In the genomic region with DNA sequence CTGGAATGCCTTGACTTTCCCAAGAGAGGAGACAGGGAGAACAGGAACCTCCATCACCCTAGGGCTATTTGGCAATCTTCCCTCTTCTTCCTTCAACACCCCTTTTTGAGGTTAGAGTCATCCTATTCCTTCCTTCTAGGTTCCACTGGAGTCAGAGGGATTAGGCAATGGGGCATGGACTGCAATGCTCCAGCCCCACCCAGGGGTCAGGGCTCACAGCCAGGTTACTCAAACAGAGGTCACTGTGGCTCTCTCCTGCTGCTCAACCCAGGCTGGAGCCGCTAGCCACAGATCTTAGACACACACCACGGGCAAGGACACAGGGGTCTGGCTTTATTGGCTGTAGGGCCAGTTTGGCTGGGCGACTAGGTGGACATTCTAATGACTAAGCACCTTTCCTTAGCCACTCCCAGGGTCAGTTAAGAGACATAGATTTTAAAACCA, we compare ENCODE assay signal across 1 cellular context.
A peak's percentile ranks its signal among the peaks of the same experiment; 100 is the strongest.
TF ChIP-seq lines count a peak whose summit lies in the region.

No MANE protein-coding gene starts in this region.

TF ChIP-seq in HepG2, 621 proteins besides CTCF, POLR2A, EP300 and RAD21 (continued from another document and continues in another):
- TF ChIP-seq, protein P1, sequence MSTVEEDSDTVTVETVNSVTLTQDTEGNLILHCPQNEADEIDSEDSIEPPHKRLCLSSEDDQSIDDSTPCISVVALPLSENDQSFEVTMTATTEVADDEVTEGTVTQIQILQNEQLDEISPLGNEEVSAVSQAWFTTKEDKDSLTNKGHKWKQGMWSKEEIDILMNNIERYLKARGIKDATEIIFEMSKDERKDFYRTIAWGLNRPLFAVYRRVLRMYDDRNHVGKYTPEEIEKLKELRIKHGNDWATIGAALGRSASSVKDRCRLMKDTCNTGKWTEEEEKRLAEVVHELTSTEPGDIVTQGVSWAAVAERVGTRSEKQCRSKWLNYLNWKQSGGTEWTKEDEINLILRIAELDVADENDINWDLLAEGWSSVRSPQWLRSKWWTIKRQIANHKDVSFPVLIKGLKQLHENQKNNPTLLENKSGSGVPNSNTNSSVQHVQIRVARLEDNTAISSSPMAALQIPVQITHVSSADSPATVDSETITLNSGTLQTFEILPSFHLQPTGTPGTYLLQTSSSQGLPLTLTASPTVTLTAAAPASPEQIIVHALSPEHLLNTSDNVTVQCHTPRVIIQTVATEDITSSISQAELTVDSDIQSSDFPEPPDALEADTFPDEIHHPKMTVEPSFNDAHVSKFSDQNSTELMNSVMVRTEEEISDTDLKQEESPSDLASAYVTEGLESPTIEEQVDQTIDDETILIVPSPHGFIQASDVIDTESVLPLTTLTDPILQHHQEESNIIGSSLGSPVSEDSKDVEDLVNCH (CRISPR knock-in tag; IDR thresholded peaks at IDR 0.05): no peak
- TF ChIP-seq, protein P2, sequence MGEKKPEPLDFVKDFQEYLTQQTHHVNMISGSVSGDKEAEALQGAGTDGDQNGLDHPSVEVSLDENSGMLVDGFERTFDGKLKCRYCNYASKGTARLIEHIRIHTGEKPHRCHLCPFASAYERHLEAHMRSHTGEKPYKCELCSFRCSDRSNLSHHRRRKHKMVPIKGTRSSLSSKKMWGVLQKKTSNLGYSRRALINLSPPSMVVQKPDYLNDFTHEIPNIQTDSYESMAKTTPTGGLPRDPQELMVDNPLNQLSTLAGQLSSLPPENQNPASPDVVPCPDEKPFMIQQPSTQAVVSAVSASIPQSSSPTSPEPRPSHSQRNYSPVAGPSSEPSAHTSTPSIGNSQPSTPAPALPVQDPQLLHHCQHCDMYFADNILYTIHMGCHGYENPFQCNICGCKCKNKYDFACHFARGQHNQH (CRISPR knock-in tag; IDR thresholded peaks at IDR 0.05): peak; percentile 90
- TF ChIP-seq, protein P3, sequence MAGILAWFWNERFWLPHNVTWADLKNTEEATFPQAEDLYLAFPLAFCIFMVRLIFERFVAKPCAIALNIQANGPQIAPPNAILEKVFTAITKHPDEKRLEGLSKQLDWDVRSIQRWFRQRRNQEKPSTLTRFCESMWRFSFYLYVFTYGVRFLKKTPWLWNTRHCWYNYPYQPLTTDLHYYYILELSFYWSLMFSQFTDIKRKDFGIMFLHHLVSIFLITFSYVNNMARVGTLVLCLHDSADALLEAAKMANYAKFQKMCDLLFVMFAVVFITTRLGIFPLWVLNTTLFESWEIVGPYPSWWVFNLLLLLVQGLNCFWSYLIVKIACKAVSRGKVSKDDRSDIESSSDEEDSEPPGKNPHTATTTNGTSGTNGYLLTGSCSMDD (CRISPR knock-in tag; IDR thresholded peaks at IDR 0.05): no peak
- TF ChIP-seq, protein P4, sequence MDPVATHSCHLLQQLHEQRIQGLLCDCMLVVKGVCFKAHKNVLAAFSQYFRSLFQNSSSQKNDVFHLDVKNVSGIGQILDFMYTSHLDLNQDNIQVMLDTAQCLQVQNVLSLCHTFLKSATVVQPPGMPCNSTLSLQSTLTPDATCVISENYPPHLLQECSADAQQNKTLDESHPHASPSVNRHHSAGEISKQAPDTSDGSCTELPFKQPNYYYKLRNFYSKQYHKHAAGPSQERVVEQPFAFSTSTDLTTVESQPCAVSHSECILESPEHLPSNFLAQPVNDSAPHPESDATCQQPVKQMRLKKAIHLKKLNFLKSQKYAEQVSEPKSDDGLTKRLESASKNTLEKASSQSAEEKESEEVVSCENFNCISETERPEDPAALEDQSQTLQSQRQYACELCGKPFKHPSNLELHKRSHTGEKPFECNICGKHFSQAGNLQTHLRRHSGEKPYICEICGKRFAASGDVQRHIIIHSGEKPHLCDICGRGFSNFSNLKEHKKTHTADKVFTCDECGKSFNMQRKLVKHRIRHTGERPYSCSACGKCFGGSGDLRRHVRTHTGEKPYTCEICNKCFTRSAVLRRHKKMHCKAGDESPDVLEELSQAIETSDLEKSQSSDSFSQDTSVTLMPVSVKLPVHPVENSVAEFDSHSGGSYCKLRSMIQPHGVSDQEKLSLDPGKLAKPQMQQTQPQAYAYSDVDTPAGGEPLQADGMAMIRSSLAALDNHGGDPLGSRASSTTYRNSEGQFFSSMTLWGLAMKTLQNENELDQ (CRISPR knock-in tag; IDR thresholded peaks at IDR 0.05; ENCODE audit: borderline replicate concordance): no peak
- TF ChIP-seq U2AF2 (IDR thresholded peaks at IDR 0.05; ENCODE audit: low read depth, low read length) (no peak), YY1 (IDR thresholded peaks at IDR 0.05; ENCODE audit: insufficient read depth, insufficient replicate concordance, low read depth, low read length) (peak; percentile 31), IRF2 (CRISPR knock-in tag; IDR thresholded peaks at IDR 0.05) (peak; percentile 81), ZKSCAN5 (CRISPR knock-in tag; IDR thresholded peaks at IDR 0.05) (no peak), HMG20B (CRISPR knock-in tag; conservative IDR thresholded peaks at IDR 0.05) (peak; percentile 81), TEAD3 (CRISPR knock-in tag; optimal IDR thresholded peaks at IDR 0.05; ENCODE audit: borderline replicate concordance) (peak; percentile 69), NRL (CRISPR knock-in tag; IDR thresholded peaks at IDR 0.05; ENCODE audit: borderline replicate concordance) (0 out of 2 replicates have a peak, but pooled peaks have one; percentile 25), TEAD2 (CRISPR knock-in tag; IDR thresholded peaks at IDR 0.05) (no peak), SPEN (CRISPR knock-in tag; IDR thresholded peaks at IDR 0.05; ENCODE audit: low read depth) (peak; percentile 58; the same call in 1 of the 2 replicates), KAT8 (CRISPR knock-in tag; IDR thresholded peaks at IDR 0.05) (0 out of 2 replicates have a peak, but pooled peaks have one; percentile 47), ZNF350 (CRISPR knock-in tag; IDR thresholded peaks at IDR 0.05; ENCODE audit: borderline replicate concordance, low read depth) (peak; percentile 65; the same call in 1 of the 2 replicates), CBX2 (IDR thresholded peaks at IDR 0.05; ENCODE audit: low read depth, low read length) (no peak), CBX2 (CRISPR knock-in tag; IDR thresholded peaks at IDR 0.05; ENCODE audit: low read depth) (no peak), JARID2 (CRISPR knock-in tag; IDR thresholded peaks at IDR 0.05; ENCODE audit: insufficient replicate concordance) (no peak), ZNF883 (CRISPR knock-in tag; IDR thresholded peaks at IDR 0.05; ENCODE audit: not compliant biosample characterization) (no peak), ZNF136 (CRISPR knock-in tag; IDR thresholded peaks at IDR 0.05; ENCODE audit: low read depth) (no peak), ZNF629 (CRISPR knock-in tag; conservative IDR thresholded peaks at IDR 0.05) (peak; percentile 53), SMARCE1 (IDR thresholded peaks at IDR 0.05; ENCODE audit: borderline replicate concordance) (no peak), ZNF703 (CRISPR knock-in tag; IDR thresholded peaks at IDR 0.05; ENCODE audit: borderline replicate concordance) (no peak), ZIK1 (CRISPR knock-in tag; IDR thresholded peaks at IDR 0.05; ENCODE audit: borderline replicate concordance, low read depth) (peak; percentile 51; the same call in 1 of the 2 replicates), RFX3 (CRISPR knock-in tag; IDR thresholded peaks at IDR 0.05) (no peak; the same call in 1 of the 2 replicates)
- TF ChIP-seq, protein P5, sequence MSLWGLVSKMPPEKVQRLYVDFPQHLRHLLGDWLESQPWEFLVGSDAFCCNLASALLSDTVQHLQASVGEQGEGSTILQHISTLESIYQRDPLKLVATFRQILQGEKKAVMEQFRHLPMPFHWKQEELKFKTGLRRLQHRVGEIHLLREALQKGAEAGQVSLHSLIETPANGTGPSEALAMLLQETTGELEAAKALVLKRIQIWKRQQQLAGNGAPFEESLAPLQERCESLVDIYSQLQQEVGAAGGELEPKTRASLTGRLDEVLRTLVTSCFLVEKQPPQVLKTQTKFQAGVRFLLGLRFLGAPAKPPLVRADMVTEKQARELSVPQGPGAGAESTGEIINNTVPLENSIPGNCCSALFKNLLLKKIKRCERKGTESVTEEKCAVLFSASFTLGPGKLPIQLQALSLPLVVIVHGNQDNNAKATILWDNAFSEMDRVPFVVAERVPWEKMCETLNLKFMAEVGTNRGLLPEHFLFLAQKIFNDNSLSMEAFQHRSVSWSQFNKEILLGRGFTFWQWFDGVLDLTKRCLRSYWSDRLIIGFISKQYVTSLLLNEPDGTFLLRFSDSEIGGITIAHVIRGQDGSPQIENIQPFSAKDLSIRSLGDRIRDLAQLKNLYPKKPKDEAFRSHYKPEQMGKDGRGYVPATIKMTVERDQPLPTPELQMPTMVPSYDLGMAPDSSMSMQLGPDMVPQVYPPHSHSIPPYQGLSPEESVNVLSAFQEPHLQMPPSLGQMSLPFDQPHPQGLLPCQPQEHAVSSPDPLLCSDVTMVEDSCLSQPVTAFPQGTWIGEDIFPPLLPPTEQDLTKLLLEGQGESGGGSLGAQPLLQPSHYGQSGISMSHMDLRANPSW (CRISPR knock-in tag; IDR thresholded peaks at IDR 0.05; ENCODE audit: borderline replicate concordance): no peak
- TF ChIP-seq, protein P6, sequence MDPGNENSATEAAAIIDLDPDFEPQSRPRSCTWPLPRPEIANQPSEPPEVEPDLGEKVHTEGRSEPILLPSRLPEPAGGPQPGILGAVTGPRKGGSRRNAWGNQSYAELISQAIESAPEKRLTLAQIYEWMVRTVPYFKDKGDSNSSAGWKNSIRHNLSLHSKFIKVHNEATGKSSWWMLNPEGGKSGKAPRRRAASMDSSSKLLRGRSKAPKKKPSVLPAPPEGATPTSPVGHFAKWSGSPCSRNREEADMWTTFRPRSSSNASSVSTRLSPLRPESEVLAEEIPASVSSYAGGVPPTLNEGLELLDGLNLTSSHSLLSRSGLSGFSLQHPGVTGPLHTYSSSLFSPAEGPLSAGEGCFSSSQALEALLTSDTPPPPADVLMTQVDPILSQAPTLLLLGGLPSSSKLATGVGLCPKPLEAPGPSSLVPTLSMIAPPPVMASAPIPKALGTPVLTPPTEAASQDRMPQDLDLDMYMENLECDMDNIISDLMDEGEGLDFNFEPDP (CRISPR knock-in tag; conservative IDR thresholded peaks at IDR 0.05): no peak
- TF ChIP-seq, protein P7, sequence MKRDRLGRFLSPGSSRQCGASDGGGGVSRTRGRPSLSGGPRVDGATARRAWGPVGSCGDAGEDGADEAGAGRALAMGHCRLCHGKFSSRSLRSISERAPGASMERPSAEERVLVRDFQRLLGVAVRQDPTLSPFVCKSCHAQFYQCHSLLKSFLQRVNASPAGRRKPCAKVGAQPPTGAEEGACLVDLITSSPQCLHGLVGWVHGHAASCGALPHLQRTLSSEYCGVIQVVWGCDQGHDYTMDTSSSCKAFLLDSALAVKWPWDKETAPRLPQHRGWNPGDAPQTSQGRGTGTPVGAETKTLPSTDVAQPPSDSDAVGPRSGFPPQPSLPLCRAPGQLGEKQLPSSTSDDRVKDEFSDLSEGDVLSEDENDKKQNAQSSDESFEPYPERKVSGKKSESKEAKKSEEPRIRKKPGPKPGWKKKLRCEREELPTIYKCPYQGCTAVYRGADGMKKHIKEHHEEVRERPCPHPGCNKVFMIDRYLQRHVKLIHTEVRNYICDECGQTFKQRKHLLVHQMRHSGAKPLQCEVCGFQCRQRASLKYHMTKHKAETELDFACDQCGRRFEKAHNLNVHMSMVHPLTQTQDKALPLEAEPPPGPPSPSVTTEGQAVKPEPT (CRISPR knock-in tag; IDR thresholded peaks at IDR 0.05; ENCODE audit: low read depth): no peak
- TF ChIP-seq, protein P8, sequence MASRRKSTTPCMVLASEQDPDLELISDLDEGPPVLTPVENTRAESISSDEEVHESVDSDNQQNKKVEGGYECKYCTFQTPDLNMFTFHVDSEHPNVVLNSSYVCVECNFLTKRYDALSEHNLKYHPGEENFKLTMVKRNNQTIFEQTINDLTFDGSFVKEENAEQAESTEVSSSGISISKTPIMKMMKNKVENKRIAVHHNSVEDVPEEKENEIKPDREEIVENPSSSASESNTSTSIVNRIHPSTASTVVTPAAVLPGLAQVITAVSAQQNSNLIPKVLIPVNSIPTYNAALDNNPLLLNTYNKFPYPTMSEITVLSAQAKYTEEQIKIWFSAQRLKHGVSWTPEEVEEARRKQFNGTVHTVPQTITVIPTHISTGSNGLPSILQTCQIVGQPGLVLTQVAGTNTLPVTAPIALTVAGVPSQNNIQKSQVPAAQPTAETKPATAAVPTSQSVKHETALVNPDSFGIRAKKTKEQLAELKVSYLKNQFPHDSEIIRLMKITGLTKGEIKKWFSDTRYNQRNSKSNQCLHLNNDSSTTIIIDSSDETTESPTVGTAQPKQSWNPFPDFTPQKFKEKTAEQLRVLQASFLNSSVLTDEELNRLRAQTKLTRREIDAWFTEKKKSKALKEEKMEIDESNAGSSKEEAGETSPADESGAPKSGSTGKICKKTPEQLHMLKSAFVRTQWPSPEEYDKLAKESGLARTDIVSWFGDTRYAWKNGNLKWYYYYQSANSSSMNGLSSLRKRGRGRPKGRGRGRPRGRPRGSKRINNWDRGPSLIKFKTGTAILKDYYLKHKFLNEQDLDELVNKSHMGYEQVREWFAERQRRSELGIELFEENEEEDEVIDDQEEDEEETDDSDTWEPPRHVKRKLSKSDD (CRISPR knock-in tag; IDR thresholded peaks at IDR 0.05; ENCODE audit: low read depth): peak; percentile 73; the same call in 1 of the 2 replicates
- TF ChIP-seq, protein P9, sequence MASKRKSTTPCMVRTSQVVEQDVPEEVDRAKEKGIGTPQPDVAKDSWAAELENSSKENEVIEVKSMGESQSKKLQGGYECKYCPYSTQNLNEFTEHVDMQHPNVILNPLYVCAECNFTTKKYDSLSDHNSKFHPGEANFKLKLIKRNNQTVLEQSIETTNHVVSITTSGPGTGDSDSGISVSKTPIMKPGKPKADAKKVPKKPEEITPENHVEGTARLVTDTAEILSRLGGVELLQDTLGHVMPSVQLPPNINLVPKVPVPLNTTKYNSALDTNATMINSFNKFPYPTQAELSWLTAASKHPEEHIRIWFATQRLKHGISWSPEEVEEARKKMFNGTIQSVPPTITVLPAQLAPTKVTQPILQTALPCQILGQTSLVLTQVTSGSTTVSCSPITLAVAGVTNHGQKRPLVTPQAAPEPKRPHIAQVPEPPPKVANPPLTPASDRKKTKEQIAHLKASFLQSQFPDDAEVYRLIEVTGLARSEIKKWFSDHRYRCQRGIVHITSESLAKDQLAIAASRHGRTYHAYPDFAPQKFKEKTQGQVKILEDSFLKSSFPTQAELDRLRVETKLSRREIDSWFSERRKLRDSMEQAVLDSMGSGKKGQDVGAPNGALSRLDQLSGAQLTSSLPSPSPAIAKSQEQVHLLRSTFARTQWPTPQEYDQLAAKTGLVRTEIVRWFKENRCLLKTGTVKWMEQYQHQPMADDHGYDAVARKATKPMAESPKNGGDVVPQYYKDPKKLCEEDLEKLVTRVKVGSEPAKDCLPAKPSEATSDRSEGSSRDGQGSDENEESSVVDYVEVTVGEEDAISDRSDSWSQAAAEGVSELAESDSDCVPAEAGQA (IDR thresholded peaks at IDR 0.05; ENCODE audit: low read depth): no peak
- TF ChIP-seq, protein P9 (CRISPR knock-in tag; IDR thresholded peaks at IDR 0.05; ENCODE audit: borderline replicate concordance): no peak
